24 cellular contexts compared by ENCODE assay signal in genomic region chr17:32795339-32795979, GRCh38.
A peak's percentile ranks its signal among the peaks of the same experiment; 100 is the strongest.
DNase-seq lines count a peak whose midpoint lies in the region; FAIRE-seq and TF ChIP-seq lines count a peak whose summit lies in the region.
"Had no signal": no experiment of that assay in that cellular context is flagged by ENCODE, and none has a peak within 500 bp of the region (broad histone marks: within the 10 kb centered on the region; RNA-seq: fewer than 3 reads in every experiment).

No MANE protein-coding gene starts in this region.

- H3K4me2 ChIP-seq in endothelial cell of umbilical vein (ENCODE audit: insufficient read depth, low read length): peak overlapping the region; percentile 73

- intact Hi-C loops in endothelial cell of umbilical vein (cut with micrococcal nuclease): loop anchor here (1.0 to 2.0 kb wide), 4 partner anchors 8 to 82 kb away; partner anchors contain the start of gene MYO1D

- TSS peak; percentile 65 for BruUV-seq in endothelial cell of umbilical vein (replicated peaks; lab: Mats Ljungman, UMichigan)

- CTCF ChIA-PET in endothelial cell of umbilical vein (lab: Charles Lee): interaction anchor here (0.9 to 6.7 kb wide), 12 partner anchors 8 to 116 kb away, joined by 3 to 117 read pairs (median 4); partner anchors contain the start of gene MYO1D

- peak; percentile 79 for FAIRE-seq in endothelial cell of umbilical vein (lab: Jason Lieb, UNC)

- no peak overlapping the region for H2AFZ ChIP-seq in endothelial cell of umbilical vein (ENCODE audit: low read depth, low read length)
- H2AFZ ChIP-seq: parathyroid adenoma had no signal

- peaks cover 10% of the 10 kb centered on the region for H3K79me2 ChIP-seq in endothelial cell of umbilical vein (ENCODE audit: control insufficient read depth, insufficient read depth, low read length)

- no peaks in the 10 kb centered on the region for H4K20me1 ChIP-seq in endothelial cell of umbilical vein (replicated peaks; ENCODE audit: control insufficient read depth, extremely low read depth, insufficient read depth, low read length)

- peaks cover 13% of the 10 kb centered on the region for H3K4me1 ChIP-seq in HAP-1
- peaks cover 59% of the 10 kb centered on the region for H3K4me1 ChIP-seq in endothelial cell of umbilical vein (ENCODE audit: control insufficient read depth, extremely low read depth, insufficient read depth, low read length)
- peaks cover 11 to 28% of the 10 kb centered on the region in 2 donors for H3K4me1 ChIP-seq in mucosa of rectum (ENCODE audit: control insufficient read depth in 2 of 2, insufficient read depth in 2 of 2, low read length in 2 of 2)
- H3K4me1 ChIP-seq: BE2C, SJSA1, spleen, tibial nerve had no signal

- H3K9ac ChIP-seq in endothelial cell of umbilical vein (replicated peaks; ENCODE audit: extremely low read depth, insufficient read depth, low read length): peak overlapping the region; percentile 36
- H3K9ac ChIP-seq in mucosa of rectum (ENCODE audit: low read depth in 1 of 2, low read length in 2 of 2): peak overlapping the region; percentile 18 to 66
- H3K9ac ChIP-seq: parathyroid adenoma had no signal

- no peaks in the 10 kb centered on the region for H3K9me1 ChIP-seq in endothelial cell of umbilical vein (replicated peaks; ENCODE audit: control insufficient read depth, extremely low read depth, insufficient read depth, low read length)

- DNase-seq in HAP-1 (ENCODE audit: low spot score in 2 of 2) (peak; percentile 52 to 70), SKM-1 (lab: John Stamatoyannopoulos, UW; ENCODE audit: unreplicated experiment) (peak; percentile 7), endothelial cell of umbilical vein (ENCODE audit: low read depth, low spot score) (peak; percentile 81), germinal center (ENCODE audit: low spot score) (no peak), NCI-H128 (lab: John Stamatoyannopoulos, UW; ENCODE audit: unreplicated experiment) (no peak), GDM1 (lab: John Stamatoyannopoulos, UW) (no peak), middle frontal gyrus (ENCODE audit: extremely low spot score, low spot score) (no peak)
- DNase-seq: activated effector memory CD4-positive, alpha-beta T cell treated with Interleukin-2 at 50 U/mL for 16 hours; activated naive CD8-positive, alpha-beta T cell treated with anti-CD3 and anti-CD28 coated beads for 36 hours; activated T-cell treated with anti-CD3 and anti-CD28 coated beads for 4 hours; BE2C; DMS79; dorsolateral prefrontal cortex; GF-D8; midbrain; NCI-H1092; NCI-H2029 treated with DMSO at 0.1 percent for 48 hours; NCI-H526; spleen had no signal

- H3K9me3 ChIP-seq in HAP-1 (no peaks in the 10 kb centered on the region), endothelial cell of umbilical vein (replicated peaks; ENCODE audit: control insufficient read depth, insufficient read depth, low read length) (no peaks in the 10 kb centered on the region), mucosa of rectum (ENCODE audit: control insufficient read depth in 2 of 2, low read length in 2 of 2) (no peaks in the 10 kb centered on the region)
- H3K9me3 ChIP-seq: BE2C, right atrium auricular region, SJSA1, spleen, tibial nerve had no signal

- H3K27ac ChIP-seq in endothelial cell of umbilical vein (ENCODE audit: insufficient read depth, low read depth, low read length) (peak overlapping the region; percentile 92), mucosa of rectum (ENCODE audit: low read depth in 2 of 2, low read length in 2 of 2) (peak overlapping the region; percentile 78 to 85)
- H3K27ac ChIP-seq: dorsolateral prefrontal cortex, parathyroid adenoma, right atrium auricular region, SJSA1, spleen, tibial nerve had no signal

- H3K36me3 ChIP-seq in HAP-1 (replicated peaks) (no peaks in the 10 kb centered on the region), endothelial cell of umbilical vein (ENCODE audit: control insufficient read depth in 2 of 2, extremely low read depth in 1 of 2, insufficient read depth in 2 of 2, low read length in 2 of 2) (no peaks in the 10 kb centered on the region), mucosa of rectum (ENCODE audit: control insufficient read depth in 2 of 2, insufficient read depth in 2 of 2, low read length in 2 of 2) (peaks cover 0 to 2% of the 10 kb centered on the region in 2 donors)
- H3K36me3 ChIP-seq: BE2C, right atrium auricular region, SJSA1, spleen, tibial nerve had no signal

- no peak for TF ChIP-seq POLR2A in endothelial cell of umbilical vein (IDR thresholded peaks at IDR 0.05; ENCODE audit: low read depth, low read length)

- H3K4me3 ChIP-seq in HAP-1: no peak overlapping the region
- H3K4me3 ChIP-seq in endothelial cell of umbilical vein (replicated peaks in 1 of 3; ENCODE audit: insufficient read depth in 1 of 3, low read depth in 1 of 3, low read length in 3 of 3): no peak overlapping the region
- peak overlapping the region in 1 of 2 donors; percentile 17 for H3K4me3 ChIP-seq in mucosa of rectum (ENCODE audit: low read length in 2 of 2)
- H3K4me3 ChIP-seq: dorsolateral prefrontal cortex, right atrium auricular region, SJSA1, spleen, tibial nerve had no signal

- TF ChIP-seq CTCF in endothelial cell of umbilical vein (IDR thresholded peaks at IDR 0.05; ENCODE audit: extremely low read depth in 1 of 2, insufficient read depth in 1 of 2, low read depth in 1 of 2, low read length in 2 of 2): peak in 1 of 2 donors; percentile 17

- POLR2A ChIA-PET in endothelial cell of umbilical vein (lab: Charles Lee): interaction anchor here (0.7 kb wide), 1 partner anchor 82 kb away, joined by 6 read pairs; the partner anchor contains the start of gene MYO1D

- H3K27me3 ChIP-seq in HAP-1 (ENCODE audit: low read depth) (peaks cover 3% of the 10 kb centered on the region; the same call in 1 of the 2 replicates), endothelial cell of umbilical vein (ENCODE audit: control insufficient read depth in 2 of 2, insufficient read depth in 2 of 2, low read length in 2 of 2) (no peaks in the 10 kb centered on the region), mucosa of rectum (ENCODE audit: control insufficient read depth in 2 of 2, insufficient read depth in 2 of 2, low read length in 2 of 2) (no peaks in the 10 kb centered on the region)
- H3K27me3 ChIP-seq: BE2C, dorsolateral prefrontal cortex, right atrium auricular region, SJSA1, spleen, tibial nerve had no signal

- in situ Hi-C loops in HAP-1 (cut with MboI; ENCODE audit: low sequenced_read_pairs): no loop called here

- dilution Hi-C loops in endothelial cell of umbilical vein (cut with MboI; ENCODE audit: extremely low pct_ligation_motif_present, low sequenced_read_pairs): no loop called here

TF ChIP-seq in endothelial cell of umbilical vein, 7 proteins besides CTCF, POLR2A, EP300 and RAD21:
- TF ChIP-seq EZH2 (IDR thresholded peaks at IDR 0.05; ENCODE audit: borderline replicate concordance, low read depth, low read length, severe bottlenecking) (no peak), FOS (IDR thresholded peaks at IDR 0.05; ENCODE audit: borderline replicate concordance, insufficient read depth, low read length) (peak; percentile 61), MYC (IDR thresholded peaks at IDR 0.05; ENCODE audit: low read depth, low read length) (no peak), JUN (IDR thresholded peaks at IDR 0.05; ENCODE audit: borderline replicate concordance, insufficient read depth, insufficient read length, low read depth) (no peak), POLR2AphosphoS5 (IDR thresholded peaks at IDR 0.05; ENCODE audit: insufficient read depth, low read depth, low read length) (peak; percentile 35), GATA2 (IDR thresholded peaks at IDR 0.05; ENCODE audit: insufficient read depth, insufficient read length, low read depth, low read length) (no peak)

Comparison
In these comparisons a context has a peak if more than half of its experiments do, and no peak if none do; other contexts are left out.
1. DNase-seq: peak in HAP-1 (2 of 2), SKM-1 (single experiment) and endothelial cell of umbilical vein (single experiment); none in germinal center (single experiment), NCI-H128 (single experiment), GDM1 (single experiment) and middle frontal gyrus (single experiment).